Comparison of ENCODE assay signal across 8 cellular contexts in the genomic region with DNA sequence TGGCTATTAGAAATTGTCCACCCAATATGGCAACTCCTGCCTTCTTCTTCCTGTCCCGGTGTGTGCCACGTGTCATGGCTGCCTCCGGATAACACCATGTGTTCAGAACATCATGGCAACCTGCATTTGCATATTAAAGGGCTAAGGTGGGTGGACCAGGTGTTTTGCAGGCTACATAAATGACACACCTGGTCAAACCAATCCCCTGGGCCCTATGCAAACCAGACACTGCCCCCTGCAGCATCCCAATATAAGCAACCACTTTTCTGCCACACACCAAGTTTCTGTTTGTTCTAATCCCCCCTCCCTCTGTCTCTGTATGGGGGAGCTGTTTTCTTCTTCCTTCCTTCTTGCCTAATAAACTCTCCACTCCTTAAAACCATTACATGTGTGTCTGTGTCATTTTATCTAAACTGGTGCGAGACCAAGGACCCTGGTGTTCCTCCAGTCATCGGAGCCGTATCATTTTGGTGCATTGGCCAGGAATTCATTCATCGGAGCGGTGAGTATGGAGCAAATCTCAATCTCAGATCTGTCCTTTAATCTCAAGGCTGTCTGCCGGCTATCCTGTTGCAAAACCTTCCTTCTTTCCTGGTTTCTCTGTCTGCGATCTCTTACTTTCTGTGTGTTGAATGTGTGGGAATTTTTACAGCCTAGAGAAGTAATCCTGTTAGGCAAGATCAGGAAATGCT. TPM values are rescaled to one million over a fixed set of nuclear protein-coding genes. Genes with fewer than 3 reads are reported as not detected.
DNase-seq lines count a peak whose midpoint lies in the region; ATAC-seq, FAIRE-seq and TF ChIP-seq lines count a peak whose summit lies in the region.
"Had no signal": no experiment of that assay in that cellular context is flagged by ENCODE, and none has a peak within 500 bp of the region (broad histone marks: within the 10 kb centered on the region; RNA-seq: fewer than 3 reads in every experiment).

No MANE protein-coding gene starts in this region.

- 96% methylated on average over 9 of the region's 10 CpGs for WGBS in HepG2 (ENCODE audit: low lambda C conversion rate)

- intact Hi-C loops in activated T-helper 1 cell treated with anti-CD3 and anti-CD28 coated beads, Interleukin-12 subunit alpha, Interleukin-12 subunit beta, Interleukin-2, Interleukin-4 antibody, amounts not matched to agents 30 ng/mL and 10 ng/mL and 1 ng/mL, durations not matched to agents 14 hours and 24 hours and 36 hours (cut with micrococcal nuclease) = loop anchor here (1.0 to 5.0 kb wide), 6 partner anchors 44 to 1704 kb away; a partner anchor contains a TSS
- intact Hi-C loops in HepG2 (cut with micrococcal nuclease; ENCODE audit: unreplicated experiment) = loop anchor here (2.0 to 10.0 kb wide), 3 partner anchors 44 to 312 kb away; no protein-coding TSS in a partner anchor
- intact Hi-C loops in posterior vena cava (cut with DNase I) = loop anchor here (5.0 to 10.0 kb wide), 2 partner anchors 179 to 182 kb away; no protein-coding TSS in a partner anchor
- intact Hi-C loops in CD4-positive, alpha-beta T cell (cut with DNase I, micrococcal nuclease) = loop anchor here (2.0 kb wide), 3 partner anchors 176 to 334 kb away; no protein-coding TSS in a partner anchor

- no peaks in the 10 kb centered on the region for H3K27me3 ChIP-seq in DND-41 (ENCODE audit: insufficient read depth, low read length, poor library complexity)
- H3K27me3 ChIP-seq in HepG2 (ENCODE audit: control insufficient read depth in 1 of 2, insufficient read depth in 2 of 2, low read length in 2 of 2) = no peaks in the 10 kb centered on the region
- no peaks in the 10 kb centered on the region for H3K27me3 ChIP-seq in CD4-positive, alpha-beta T cell (ENCODE audit: control insufficient read depth, insufficient read depth, low read length)

- H4K20me1 ChIP-seq in DND-41 (ENCODE audit: insufficient read depth, low read length) (no peaks in the 10 kb centered on the region), HepG2 (ENCODE audit: insufficient read depth, low read length) (no peaks in the 10 kb centered on the region)

- DNase-seq in DND-41 (peak; percentile 59), HFF-Myc (ENCODE audit: extremely low read depth, low read depth) (no peak), HepG2 (ENCODE audit: low spot score) (no peak), posterior vena cava (ENCODE audit: low spot score) (no peak), glutamatergic neuron (no peak)
- DNase-seq in activated T-helper 1 cell treated with anti-CD3 and anti-CD28 coated beads, Interleukin-12 subunit alpha, Interleukin-12 subunit beta, Interleukin-2, Interleukin-4 antibody, amounts not matched to agents 30 ng/mL and 10 ng/mL and 1 ng/mL, durations not matched to agents 14 hours and 24 hours and 36 hours (ENCODE audit: low spot score) = no peak
- DNase-seq in CD4-positive, alpha-beta T cell = no peak

- TF ChIP-seq RAD21 in HepG2 (CRISPR knock-in tag; IDR thresholded peaks at IDR 0.05) = peak; percentile 13; the same call in 1 of the 2 replicates

- peak overlapping the region; percentile 43 for H3K4me3 Mint-ChIP-seq in activated T-helper 1 cell treated with anti-CD3 and anti-CD28 coated beads, Interleukin-12 subunit alpha, Interleukin-12 subunit beta, Interleukin-2, Interleukin-4 antibody, amounts not matched to agents 30 ng/mL and 10 ng/mL and 1 ng/mL, durations not matched to agents 14 hours and 24 hours and 36 hours
- no peak overlapping the region for H3K4me3 Mint-ChIP-seq in CD4-positive, alpha-beta T cell
- no peak overlapping the region for H3K4me3 Mint-ChIP-seq in glutamatergic neuron (ENCODE audit: unreplicated experiment)

- 0 out of 2 replicates have a peak overlapping the region, but pooled peaks have one; percentile 3 for H3K9ac ChIP-seq in DND-41 (ENCODE audit: low read depth, low read length)
- no peak overlapping the region for H3K9ac ChIP-seq in HepG2 (ENCODE audit: insufficient read depth, low read depth, low read length)

- no peak for FAIRE-seq in HepG2 (lab: Jason Lieb, UNC)

- POLR2A ChIA-PET in HepG2 (lab: Yijun Ruan, JAX) = no interaction called here
- POLR2A ChIA-PET in CD4-positive, alpha-beta T cell (lab: Charles Lee) = no interaction called here

- H3K4me1 Mint-ChIP-seq in activated T-helper 1 cell treated with anti-CD3 and anti-CD28 coated beads, Interleukin-12 subunit alpha, Interleukin-12 subunit beta, Interleukin-2, Interleukin-4 antibody, amounts not matched to agents 30 ng/mL and 10 ng/mL and 1 ng/mL, durations not matched to agents 14 hours and 24 hours and 36 hours (ENCODE audit: low read depth) = peaks cover 20% of the 10 kb centered on the region
- H3K4me1 Mint-ChIP-seq in CD4-positive, alpha-beta T cell (ENCODE audit: low read depth) = peaks cover 17% of the 10 kb centered on the region
- H3K4me1 Mint-ChIP-seq in glutamatergic neuron (ENCODE audit: low read depth, unreplicated experiment) = no peaks in the 10 kb centered on the region

- in situ Hi-C loops in HepG2 (cut with HindIII; ENCODE audit: extremely low pct_ligation_motif_present, low pct_unique_long_range_greater_than_20kb) = loop anchor here (5.0 kb wide), 1 partner anchor 179 kb away; no protein-coding TSS in a partner anchor

- no peaks in the 10 kb centered on the region for H3K79me2 ChIP-seq in DND-41 (ENCODE audit: insufficient read depth, low read length)
- no peaks in the 10 kb centered on the region for H3K79me2 ChIP-seq in HepG2 (ENCODE audit: insufficient read depth, low read length)

- peak; percentile 63 for TF ChIP-seq CTCF in DND-41 (IDR thresholded peaks at IDR 0.05; ENCODE audit: borderline replicate concordance, extremely low read depth, low read length, poor library complexity, severe bottlenecking)
- peak; percentile 2 for TF ChIP-seq CTCF in HFF-Myc (IDR thresholded peaks at IDR 0.05; ENCODE audit: low read depth, low read length, missing control alignments)
- TF ChIP-seq CTCF in HepG2 (CRISPR knock-in tag; IDR thresholded peaks at IDR 0.05) = no peak; the same call in 1 of the 2 replicates
- TF ChIP-seq CTCF in CD4-positive, alpha-beta T cell (IDR thresholded peaks at IDR 0.05) = no peak
- TF ChIP-seq CTCF in glutamatergic neuron (IDR thresholded peaks at IDR 0.05; ENCODE audit: partially characterized antibody, unreplicated experiment) = no peak

- no peaks in the 10 kb centered on the region for H3K9me3 Mint-ChIP-seq in activated T-helper 1 cell treated with anti-CD3 and anti-CD28 coated beads, Interleukin-12 subunit alpha, Interleukin-12 subunit beta, Interleukin-2, Interleukin-4 antibody, amounts not matched to agents 30 ng/mL and 10 ng/mL and 1 ng/mL, durations not matched to agents 14 hours and 24 hours and 36 hours
- H3K9me3 Mint-ChIP-seq in CD4-positive, alpha-beta T cell = no peaks in the 10 kb centered on the region
- peaks cover 1% of the 10 kb centered on the region for H3K9me3 Mint-ChIP-seq in glutamatergic neuron (ENCODE audit: unreplicated experiment)

- peak; percentile 66 for ATAC-seq in DND-41 (ENCODE audit: insufficient read depth, low read depth)
- peak; percentile 69 for ATAC-seq in HepG2
- no peak for ATAC-seq in CD4-positive, alpha-beta T cell (ENCODE audit: poor library complexity)

- BruUV-seq in HepG2 (replicated peaks; lab: Mats Ljungman, UMichigan) = no TSS peak

- H3K36me3 ChIP-seq in DND-41 (ENCODE audit: insufficient read depth, low read length) = no peaks in the 10 kb centered on the region
- no peaks in the 10 kb centered on the region for H3K36me3 ChIP-seq in HepG2 (replicated peaks in 1 of 2; ENCODE audit: control insufficient read depth in 1 of 2, insufficient read depth in 2 of 2, low read length in 2 of 2)
- H3K36me3 ChIP-seq: HAP-1 had no signal

- CTCF ChIA-PET in HepG2 (lab: Yijun Ruan, JAX; ENCODE audit: low intra/inter-chr PET ratio, low total read pairs) = interaction anchor here (0.7 to 2.5 kb wide), 6 partner anchors 43 to 334 kb away, joined by 3 to 43 read pairs (median 6); no protein-coding TSS in a partner anchor
- CTCF ChIA-PET in CD4-positive, alpha-beta T cell (lab: Charles Lee) = interaction anchor here (1.2 to 3.5 kb wide), 4 partner anchors 11 to 334 kb away, joined by 4 to 13 read pairs (median 4); no protein-coding TSS in a partner anchor

- H3K4me3 ChIP-seq in DND-41 (ENCODE audit: low read depth in 1 of 2, low read length in 2 of 2) = no peak overlapping the region
- no peak overlapping the region for H3K4me3 ChIP-seq in HFF-Myc (replicated peaks; ENCODE audit: low read depth, low read length)
- H3K4me3 ChIP-seq in HepG2 (replicated peaks in 1 of 3; ENCODE audit: insufficient read depth in 1 of 3, low read depth in 2 of 3, low read length in 3 of 3) = no peak overlapping the region
- H3K4me3 ChIP-seq: HAP-1 had no signal

- H3K4me2 ChIP-seq in DND-41 (ENCODE audit: insufficient read depth, low read length) = peak overlapping the region; percentile 34
- no peak overlapping the region for H3K4me2 ChIP-seq in HepG2 (ENCODE audit: low read depth, low read length)

- H3K9me3 ChIP-seq in DND-41 (ENCODE audit: insufficient read depth, low read length, severe bottlenecking) (no peaks in the 10 kb centered on the region), HepG2 (ENCODE audit: low read length) (no peaks in the 10 kb centered on the region)
- no peaks in the 10 kb centered on the region for H3K9me3 ChIP-seq in CD4-positive, alpha-beta T cell (ENCODE audit: control insufficient read depth, low read length)
- H3K9me3 ChIP-seq: HAP-1 had no signal

- H3K36me3 Mint-ChIP-seq in activated T-helper 1 cell treated with anti-CD3 and anti-CD28 coated beads, Interleukin-12 subunit alpha, Interleukin-12 subunit beta, Interleukin-2, Interleukin-4 antibody, amounts not matched to agents 30 ng/mL and 10 ng/mL and 1 ng/mL, durations not matched to agents 14 hours and 24 hours and 36 hours (ENCODE audit: low read depth) = peaks cover 5% of the 10 kb centered on the region
- H3K36me3 Mint-ChIP-seq in CD4-positive, alpha-beta T cell (ENCODE audit: low read depth) = peaks cover 4% of the 10 kb centered on the region
- no peaks in the 10 kb centered on the region for H3K36me3 Mint-ChIP-seq in glutamatergic neuron (ENCODE audit: unreplicated experiment)

- H3K27ac ChIP-seq in DND-41 (ENCODE audit: low read length) (peak overlapping the region; percentile 56), HepG2 (ENCODE audit: extremely low read length, insufficient read depth, low read length) (no peak overlapping the region)
- no peak overlapping the region for H3K27ac ChIP-seq in CD4-positive, alpha-beta T cell (ENCODE audit: low read depth, low read length)

- H3K27me3 Mint-ChIP-seq in activated T-helper 1 cell treated with anti-CD3 and anti-CD28 coated beads, Interleukin-12 subunit alpha, Interleukin-12 subunit beta, Interleukin-2, Interleukin-4 antibody, amounts not matched to agents 30 ng/mL and 10 ng/mL and 1 ng/mL, durations not matched to agents 14 hours and 24 hours and 36 hours (ENCODE audit: insufficient read depth) = no peaks in the 10 kb centered on the region
- H3K27me3 Mint-ChIP-seq in CD4-positive, alpha-beta T cell = no peaks in the 10 kb centered on the region
- H3K27me3 Mint-ChIP-seq in glutamatergic neuron (ENCODE audit: unreplicated experiment) = no peaks in the 10 kb centered on the region

- H3K4me1 ChIP-seq in DND-41 (ENCODE audit: insufficient read depth, low read length) = peaks cover 21% of the 10 kb centered on the region
- H3K4me1 ChIP-seq in HepG2 (ENCODE audit: insufficient read depth, low read length) = peaks cover 10% of the 10 kb centered on the region
- H3K4me1 ChIP-seq: HAP-1 had no signal

- no peak for TF ChIP-seq POLR2A in HepG2 (IDR thresholded peaks at IDR 0.05; ENCODE audit: insufficient read depth in 1 of 2, low read depth in 2 of 2, low read length in 2 of 2)

- H2AFZ ChIP-seq in DND-41 (ENCODE audit: low read depth, low read length) = peak overlapping the region; percentile 60
- H2AFZ ChIP-seq in HepG2 (ENCODE audit: low read length) = no peak overlapping the region

- TF ChIP-seq EP300 in HepG2 (IDR thresholded peaks at IDR 0.05; ENCODE audit: low read depth in 2 of 2, low read length in 2 of 2) (no peak), HepG2 (CRISPR knock-in tag; IDR thresholded peaks at IDR 0.05; ENCODE audit: borderline replicate concordance) (no peak)

- peak overlapping the region; percentile 15 for H3K27ac Mint-ChIP-seq in activated T-helper 1 cell treated with anti-CD3 and anti-CD28 coated beads, Interleukin-12 subunit alpha, Interleukin-12 subunit beta, Interleukin-2, Interleukin-4 antibody, amounts not matched to agents 30 ng/mL and 10 ng/mL and 1 ng/mL, durations not matched to agents 14 hours and 24 hours and 36 hours
- H3K27ac Mint-ChIP-seq in CD4-positive, alpha-beta T cell = no peak overlapping the region
- no peak overlapping the region for H3K27ac Mint-ChIP-seq in glutamatergic neuron (ENCODE audit: unreplicated experiment)

RNA-seq across cellular contexts. Expression of a gene that starts 44.5 kb away (rescaled TPM):
- total RNA-seq in activated T-helper 1 cell treated with anti-CD3 and anti-CD28 coated beads, Interleukin-12 subunit alpha, Interleukin-12 subunit beta, Interleukin-2, Interleukin-4 antibody, amounts not matched to agents 30 ng/mL and 10 ng/mL and 1 ng/mL, durations not matched to agents 14 hours and 24 hours and 36 hours = 7.4 and 8.8 TPM in 2 replicates
- total RNA-seq in HepG2 (2016; rRNA removed; fragmentation: Illumina TruSeq; extraction: Trizol) (7.9 and 12.9 TPM in 2 replicates), posterior vena cava (10 to 100 TPM; 10.3 to 15.6 TPM), glutamatergic neuron (ENCODE audit: unreplicated experiment) (1.5 TPM)
- total RNA-seq in HepG2 (2016; cell fraction: cytosol; rRNA removed; fragmentation: Illumina TruSeq; extraction: Trizol; ENCODE audit: low read depth) = 1.1 and 1.2 TPM in 2 replicates
- total RNA-seq in HepG2 (2016; cell fraction: insoluble cytoplasmic fraction; rRNA removed; fragmentation: Illumina TruSeq; extraction: Trizol) = 9.2 and 11.9 TPM in 2 replicates
- total RNA-seq in HepG2 (2016; cell fraction: membrane; rRNA removed; fragmentation: Illumina TruSeq; extraction: Trizol) = 2.6 and 2.7 TPM in 2 replicates
- total RNA-seq in HepG2 (2016; cell fraction: nucleus; rRNA removed; fragmentation: Illumina TruSeq; extraction: Trizol) = 13.8 and 15.3 TPM in 2 replicates
- 17.9 and 21.4 TPM in 2 replicates for polyA plus RNA-seq in HepG2 (2011; rRNA removed)
- polyA plus RNA-seq in HepG2 (2011; cell fraction: cytosol; rRNA removed) = 14.9 and 17.6 TPM in 2 replicates
- polyA plus RNA-seq in HepG2 (2011; cell fraction: nucleus; rRNA removed) = 6.9 and 7.5 TPM in 2 replicates
- 22.9 and 30.2 TPM in 2 replicates for polyA plus RNA-seq in HepG2 (2012)
- 0.27 and 0.40 TPM in 2 replicates for polyA plus RNA-seq in HepG2 (2016; cell fraction: cytosol; fragmentation: Illumina TruSeq; extraction: Trizol; ENCODE audit: low read depth)
- 6.4 and 7.2 TPM in 2 replicates for polyA plus RNA-seq in HepG2 (2016; cell fraction: insoluble cytoplasmic fraction; fragmentation: Illumina TruSeq; extraction: Trizol; ENCODE audit: low read depth)
- polyA plus RNA-seq in HepG2 (2016; cell fraction: membrane; fragmentation: Illumina TruSeq; extraction: Trizol; ENCODE audit: low read depth) = 1.1 and 1.2 TPM in 2 replicates
- polyA plus RNA-seq in HepG2 (2016; cell fraction: nucleus; fragmentation: Illumina TruSeq; extraction: Trizol; ENCODE audit: insufficient read depth, low read depth) = 16.8 and 17.4 TPM in 2 replicates
- polyA minus RNA-seq in HepG2 (2011; rRNA and poly(A)+ RNA removed; ENCODE audit: low replicate concordance) = 52.9 and 64.7 TPM in 2 replicates
- 42.9 and 44.0 TPM in 2 replicates for polyA minus RNA-seq in HepG2 (2011; cell fraction: cytosol; rRNA and poly(A)+ RNA removed)
- 18.9 and 21.8 TPM in 2 replicates for polyA minus RNA-seq in HepG2 (2011; cell fraction: nucleus; rRNA and poly(A)+ RNA removed)
- total RNA-seq in CD4-positive, alpha-beta T cell = under 1 TPM; 0.33 to 0.50 TPM

Comparison
In these comparisons a context has a peak if more than half of its experiments do, and no peak if none do; other contexts are left out.
1. CTCF ChIP-seq: peak in DND-41 (single experiment) and HFF-Myc (single experiment); none in HepG2 (single experiment), CD4-positive, alpha-beta T cell (single experiment) and glutamatergic neuron (single experiment).